ENCODE assay signal across 1 cellular context in the genomic region with DNA sequence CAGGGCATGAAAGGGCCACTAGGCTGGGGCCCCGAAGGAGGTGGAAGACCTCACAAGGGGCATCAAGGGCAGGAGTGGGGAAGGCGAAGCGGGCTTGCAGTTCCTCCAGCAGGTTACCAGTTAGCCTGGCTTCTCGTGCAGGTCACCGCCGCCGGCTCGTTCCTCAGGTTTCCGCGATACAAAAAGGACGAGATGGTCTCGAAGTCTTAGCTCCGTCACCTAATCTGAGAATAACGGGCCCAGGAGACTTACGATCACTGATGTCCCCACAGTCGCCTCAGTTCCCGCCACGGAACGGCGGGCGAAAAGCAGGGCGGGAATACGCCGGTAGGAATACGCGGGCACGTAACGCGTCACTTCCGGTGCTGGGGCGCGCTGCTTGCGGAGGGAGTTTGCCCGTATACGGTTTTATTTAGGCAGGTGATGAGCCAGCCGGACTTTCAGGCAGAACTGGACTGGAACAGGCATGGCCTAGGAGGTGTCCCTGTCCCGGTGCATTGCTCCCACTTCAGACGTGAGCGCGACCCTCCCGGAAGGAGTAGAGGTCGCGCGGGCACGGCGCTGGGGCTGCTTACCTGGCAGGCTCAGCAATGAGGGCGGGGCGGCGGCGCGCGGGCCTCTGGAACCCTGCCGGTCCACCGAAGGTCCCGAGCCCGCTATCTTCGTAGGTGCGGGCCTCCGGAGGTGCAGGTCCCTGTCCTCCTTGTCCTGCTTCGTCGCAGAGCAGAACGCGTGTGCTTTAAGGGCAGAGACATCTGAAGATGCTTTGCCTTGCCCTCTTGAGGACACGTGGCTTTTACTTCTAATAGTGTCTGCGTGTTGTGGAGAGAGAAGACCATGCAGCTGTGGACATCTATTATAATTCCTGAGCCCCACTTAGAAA.
A peak's percentile ranks its signal among the peaks of the same experiment; 100 is the strongest.
TF ChIP-seq lines count a peak whose summit lies in the region.

A gene with protein sequence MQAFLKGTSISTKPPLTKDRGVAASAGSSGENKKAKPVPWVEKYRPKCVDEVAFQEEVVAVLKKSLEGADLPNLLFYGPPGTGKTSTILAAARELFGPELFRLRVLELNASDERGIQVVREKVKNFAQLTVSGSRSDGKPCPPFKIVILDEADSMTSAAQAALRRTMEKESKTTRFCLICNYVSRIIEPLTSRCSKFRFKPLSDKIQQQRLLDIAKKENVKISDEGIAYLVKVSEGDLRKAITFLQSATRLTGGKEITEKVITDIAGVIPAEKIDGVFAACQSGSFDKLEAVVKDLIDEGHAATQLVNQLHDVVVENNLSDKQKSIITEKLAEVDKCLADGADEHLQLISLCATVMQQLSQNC (minus strand): TSS at position 310 of the 883 bp plus-strand sequence. CDS start 1,769 bp downstream, outside the sequence.

TF ChIP-seq in HepG2, 621 proteins besides CTCF, POLR2A, EP300 and RAD21 (continued from another document and continues in another):
- TF ChIP-seq, protein P1, sequence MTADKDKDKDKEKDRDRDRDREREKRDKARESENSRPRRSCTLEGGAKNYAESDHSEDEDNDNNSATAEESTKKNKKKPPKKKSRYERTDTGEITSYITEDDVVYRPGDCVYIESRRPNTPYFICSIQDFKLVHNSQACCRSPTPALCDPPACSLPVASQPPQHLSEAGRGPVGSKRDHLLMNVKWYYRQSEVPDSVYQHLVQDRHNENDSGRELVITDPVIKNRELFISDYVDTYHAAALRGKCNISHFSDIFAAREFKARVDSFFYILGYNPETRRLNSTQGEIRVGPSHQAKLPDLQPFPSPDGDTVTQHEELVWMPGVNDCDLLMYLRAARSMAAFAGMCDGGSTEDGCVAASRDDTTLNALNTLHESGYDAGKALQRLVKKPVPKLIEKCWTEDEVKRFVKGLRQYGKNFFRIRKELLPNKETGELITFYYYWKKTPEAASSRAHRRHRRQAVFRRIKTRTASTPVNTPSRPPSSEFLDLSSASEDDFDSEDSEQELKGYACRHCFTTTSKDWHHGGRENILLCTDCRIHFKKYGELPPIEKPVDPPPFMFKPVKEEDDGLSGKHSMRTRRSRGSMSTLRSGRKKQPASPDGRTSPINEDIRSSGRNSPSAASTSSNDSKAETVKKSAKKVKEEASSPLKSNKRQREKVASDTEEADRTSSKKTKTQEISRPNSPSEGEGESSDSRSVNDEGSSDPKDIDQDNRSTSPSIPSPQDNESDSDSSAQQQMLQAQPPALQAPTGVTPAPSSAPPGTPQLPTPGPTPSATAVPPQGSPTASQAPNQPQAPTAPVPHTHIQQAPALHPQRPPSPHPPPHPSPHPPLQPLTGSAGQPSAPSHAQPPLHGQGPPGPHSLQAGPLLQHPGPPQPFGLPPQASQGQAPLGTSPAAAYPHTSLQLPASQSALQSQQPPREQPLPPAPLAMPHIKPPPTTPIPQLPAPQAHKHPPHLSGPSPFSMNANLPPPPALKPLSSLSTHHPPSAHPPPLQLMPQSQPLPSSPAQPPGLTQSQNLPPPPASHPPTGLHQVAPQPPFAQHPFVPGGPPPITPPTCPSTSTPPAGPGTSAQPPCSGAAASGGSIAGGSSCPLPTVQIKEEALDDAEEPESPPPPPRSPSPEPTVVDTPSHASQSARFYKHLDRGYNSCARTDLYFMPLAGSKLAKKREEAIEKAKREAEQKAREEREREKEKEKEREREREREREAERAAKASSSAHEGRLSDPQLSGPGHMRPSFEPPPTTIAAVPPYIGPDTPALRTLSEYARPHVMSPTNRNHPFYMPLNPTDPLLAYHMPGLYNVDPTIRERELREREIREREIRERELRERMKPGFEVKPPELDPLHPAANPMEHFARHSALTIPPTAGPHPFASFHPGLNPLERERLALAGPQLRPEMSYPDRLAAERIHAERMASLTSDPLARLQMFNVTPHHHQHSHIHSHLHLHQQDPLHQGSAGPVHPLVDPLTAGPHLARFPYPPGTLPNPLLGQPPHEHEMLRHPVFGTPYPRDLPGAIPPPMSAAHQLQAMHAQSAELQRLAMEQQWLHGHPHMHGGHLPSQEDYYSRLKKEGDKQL (CRISPR knock-in tag; IDR thresholded peaks at IDR 0.05; ENCODE audit: low read depth): peak; percentile 31; the same call in 1 of the 2 replicates
- TF ChIP-seq, protein P2, sequence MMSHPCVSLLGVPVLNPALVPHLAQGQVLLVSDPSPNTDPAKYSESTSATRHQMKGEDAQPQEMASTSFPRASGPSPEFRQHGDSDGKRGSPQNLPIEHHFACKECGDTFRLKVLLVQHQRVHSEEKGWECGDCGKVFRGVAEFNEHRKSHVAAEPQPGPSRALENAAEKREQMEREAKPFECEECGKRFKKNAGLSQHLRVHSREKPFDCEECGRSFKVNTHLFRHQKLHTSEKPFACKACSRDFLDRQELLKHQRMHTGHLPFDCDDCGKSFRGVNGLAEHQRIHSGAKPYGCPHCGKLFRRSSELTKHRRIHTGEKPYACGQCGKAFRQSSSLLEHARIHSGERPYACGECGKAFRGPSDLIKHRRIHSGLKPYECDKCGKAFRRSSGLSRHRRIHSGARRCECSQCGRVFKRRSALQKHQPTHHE (CRISPR knock-in tag; IDR thresholded peaks at IDR 0.05; ENCODE audit: borderline replicate concordance): peak; percentile 94; the same call in 1 of the 2 replicates
- no peak for TF ChIP-seq ZNF703 (CRISPR knock-in tag; IDR thresholded peaks at IDR 0.05; ENCODE audit: borderline replicate concordance)
- TF ChIP-seq ZNF678 (CRISPR knock-in tag; IDR thresholded peaks at IDR 0.05): no peak
- peak; percentile 76; the same call in 1 of the 2 replicates for TF ChIP-seq RELA (CRISPR knock-in tag; IDR thresholded peaks at IDR 0.05)
- TF ChIP-seq PHF5A (CRISPR knock-in tag; IDR thresholded peaks at IDR 0.05; ENCODE audit: low read depth, unreplicated experiment): no peak
- peak; percentile 84 for TF ChIP-seq ZNF253 (CRISPR knock-in tag; IDR thresholded peaks at IDR 0.05; ENCODE audit: borderline replicate concordance)
- TF ChIP-seq ZNF207 (IDR thresholded peaks at IDR 0.05; ENCODE audit: borderline replicate concordance): no peak
- TF ChIP-seq, protein P3, sequence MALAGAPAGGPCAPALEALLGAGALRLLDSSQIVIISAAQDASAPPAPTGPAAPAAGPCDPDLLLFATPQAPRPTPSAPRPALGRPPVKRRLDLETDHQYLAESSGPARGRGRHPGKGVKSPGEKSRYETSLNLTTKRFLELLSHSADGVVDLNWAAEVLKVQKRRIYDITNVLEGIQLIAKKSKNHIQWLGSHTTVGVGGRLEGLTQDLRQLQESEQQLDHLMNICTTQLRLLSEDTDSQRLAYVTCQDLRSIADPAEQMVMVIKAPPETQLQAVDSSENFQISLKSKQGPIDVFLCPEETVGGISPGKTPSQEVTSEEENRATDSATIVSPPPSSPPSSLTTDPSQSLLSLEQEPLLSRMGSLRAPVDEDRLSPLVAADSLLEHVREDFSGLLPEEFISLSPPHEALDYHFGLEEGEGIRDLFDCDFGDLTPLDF (CRISPR knock-in tag; IDR thresholded peaks at IDR 0.05): peak; percentile 99
- no peak for TF ChIP-seq ZNF432 (CRISPR knock-in tag; IDR thresholded peaks at IDR 0.05; ENCODE audit: borderline replicate concordance)
- peak; percentile 93 for TF ChIP-seq CREB1 (IDR thresholded peaks at IDR 0.05)
- TF ChIP-seq CREB1 (CRISPR knock-in tag; IDR thresholded peaks at IDR 0.05): peak; percentile 99
- peak; percentile 1; the same call in 1 of the 2 replicates for TF ChIP-seq HNF4A (CRISPR knock-in tag; IDR thresholded peaks at IDR 0.05)
- TF ChIP-seq NR2C2 (CRISPR knock-in tag; IDR thresholded peaks at IDR 0.05; ENCODE audit: borderline replicate concordance): peak; percentile 94
- TF ChIP-seq ZNF234 (CRISPR knock-in tag; conservative IDR thresholded peaks at IDR 0.05): no peak
- TF ChIP-seq, protein P4, sequence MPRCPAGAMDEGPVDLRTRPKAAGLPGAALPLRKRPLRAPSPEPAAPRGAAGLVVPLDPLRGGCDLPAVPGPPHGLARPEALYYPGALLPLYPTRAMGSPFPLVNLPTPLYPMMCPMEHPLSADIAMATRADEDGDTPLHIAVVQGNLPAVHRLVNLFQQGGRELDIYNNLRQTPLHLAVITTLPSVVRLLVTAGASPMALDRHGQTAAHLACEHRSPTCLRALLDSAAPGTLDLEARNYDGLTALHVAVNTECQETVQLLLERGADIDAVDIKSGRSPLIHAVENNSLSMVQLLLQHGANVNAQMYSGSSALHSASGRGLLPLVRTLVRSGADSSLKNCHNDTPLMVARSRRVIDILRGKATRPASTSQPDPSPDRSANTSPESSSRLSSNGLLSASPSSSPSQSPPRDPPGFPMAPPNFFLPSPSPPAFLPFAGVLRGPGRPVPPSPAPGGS (CRISPR knock-in tag; IDR thresholded peaks at IDR 0.05): peak; percentile 71; the same call in 1 of the 2 replicates
- TF ChIP-seq NAIF1 (CRISPR knock-in tag; IDR thresholded peaks at IDR 0.05; ENCODE audit: borderline replicate concordance): peak; percentile 97
- peak; percentile 93 for TF ChIP-seq EED (CRISPR knock-in tag; IDR thresholded peaks at IDR 0.05)
- TF ChIP-seq, protein P5, sequence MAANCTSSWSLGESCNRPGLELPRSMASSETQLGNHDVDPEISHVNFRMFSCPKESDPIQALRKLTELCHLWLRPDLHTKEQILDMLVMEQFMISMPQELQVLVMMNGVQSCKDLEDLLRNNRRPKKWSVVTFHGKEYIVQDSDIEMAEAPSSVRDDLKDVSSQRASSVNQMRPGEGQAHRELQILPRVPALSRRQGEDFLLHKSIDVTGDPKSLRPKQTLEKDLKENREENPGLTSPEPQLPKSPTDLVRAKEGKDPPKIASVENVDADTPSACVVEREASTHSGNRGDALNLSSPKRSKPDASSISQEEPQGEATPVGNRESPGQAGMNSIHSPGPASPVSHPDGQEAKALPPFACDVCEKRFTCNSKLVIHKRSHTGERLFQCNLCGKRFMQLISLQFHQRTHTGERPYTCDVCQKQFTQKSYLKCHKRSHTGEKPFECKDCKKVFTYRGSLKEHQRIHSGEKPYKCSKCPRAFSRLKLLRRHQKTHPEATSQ (CRISPR knock-in tag; IDR thresholded peaks at IDR 0.05; ENCODE audit: borderline replicate concordance): 0 out of 2 replicates have a peak, but pooled peaks have one; percentile 30
- TF ChIP-seq ZNF660 (CRISPR knock-in tag; IDR thresholded peaks at IDR 0.05; ENCODE audit: borderline replicate concordance, low read depth): no peak
- TF ChIP-seq ZFY (CRISPR knock-in tag; IDR thresholded peaks at IDR 0.05): peak; percentile 89
- TF ChIP-seq, protein P6, sequence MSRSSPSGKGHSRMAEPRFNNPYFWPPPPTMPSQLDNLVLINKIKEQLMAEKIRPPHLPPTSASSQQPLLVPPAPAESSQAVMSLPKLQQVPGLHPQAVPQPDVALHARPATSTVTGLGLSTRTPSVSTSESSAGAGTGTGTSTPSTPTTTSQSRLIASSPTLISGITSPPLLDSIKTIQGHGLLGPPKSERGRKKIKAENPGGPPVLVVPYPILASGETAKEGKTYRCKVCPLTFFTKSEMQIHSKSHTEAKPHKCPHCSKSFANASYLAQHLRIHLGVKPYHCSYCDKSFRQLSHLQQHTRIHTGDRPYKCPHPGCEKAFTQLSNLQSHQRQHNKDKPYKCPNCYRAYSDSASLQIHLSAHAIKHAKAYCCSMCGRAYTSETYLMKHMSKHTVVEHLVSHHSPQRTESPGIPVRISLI (CRISPR knock-in tag; IDR thresholded peaks at IDR 0.05; ENCODE audit: borderline replicate concordance): 0 out of 2 replicates have a peak, but pooled peaks have one; percentile 53
- TF ChIP-seq, protein P7, sequence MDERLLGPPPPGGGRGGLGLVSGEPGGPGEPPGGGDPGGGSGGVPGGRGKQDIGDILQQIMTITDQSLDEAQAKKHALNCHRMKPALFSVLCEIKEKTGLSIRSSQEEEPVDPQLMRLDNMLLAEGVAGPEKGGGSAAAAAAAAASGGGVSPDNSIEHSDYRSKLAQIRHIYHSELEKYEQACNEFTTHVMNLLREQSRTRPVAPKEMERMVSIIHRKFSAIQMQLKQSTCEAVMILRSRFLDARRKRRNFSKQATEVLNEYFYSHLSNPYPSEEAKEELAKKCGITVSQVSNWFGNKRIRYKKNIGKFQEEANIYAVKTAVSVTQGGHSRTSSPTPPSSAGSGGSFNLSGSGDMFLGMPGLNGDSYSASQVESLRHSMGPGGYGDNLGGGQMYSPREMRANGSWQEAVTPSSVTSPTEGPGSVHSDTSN (CRISPR knock-in tag; IDR thresholded peaks at IDR 0.05): no peak
- TF ChIP-seq CEBPB (IDR thresholded peaks at IDR 0.05; ENCODE audit: borderline replicate concordance, low read depth, low read length): no peak
- TF ChIP-seq ZNF552 (CRISPR knock-in tag; IDR thresholded peaks at IDR 0.05; ENCODE audit: borderline replicate concordance): no peak
- TF ChIP-seq TP53 (CRISPR knock-in tag; conservative IDR thresholded peaks at IDR 0.05): no peak
- no peak for TF ChIP-seq ZNF121 (CRISPR knock-in tag; IDR thresholded peaks at IDR 0.05)
- peak; percentile 79 for TF ChIP-seq ZBTB7A (CRISPR knock-in tag; IDR thresholded peaks at IDR 0.05)
- TF ChIP-seq GATA4 (IDR thresholded peaks at IDR 0.05; ENCODE audit: borderline replicate concordance, low read depth): no peak
- TF ChIP-seq TGIF2 (CRISPR knock-in tag; IDR thresholded peaks at IDR 0.05): peak; percentile 63
- no peak; the same call in 1 of the 2 replicates for TF ChIP-seq ZNF569 (CRISPR knock-in tag; IDR thresholded peaks at IDR 0.05; ENCODE audit: borderline replicate concordance)
- TF ChIP-seq, protein P8, sequence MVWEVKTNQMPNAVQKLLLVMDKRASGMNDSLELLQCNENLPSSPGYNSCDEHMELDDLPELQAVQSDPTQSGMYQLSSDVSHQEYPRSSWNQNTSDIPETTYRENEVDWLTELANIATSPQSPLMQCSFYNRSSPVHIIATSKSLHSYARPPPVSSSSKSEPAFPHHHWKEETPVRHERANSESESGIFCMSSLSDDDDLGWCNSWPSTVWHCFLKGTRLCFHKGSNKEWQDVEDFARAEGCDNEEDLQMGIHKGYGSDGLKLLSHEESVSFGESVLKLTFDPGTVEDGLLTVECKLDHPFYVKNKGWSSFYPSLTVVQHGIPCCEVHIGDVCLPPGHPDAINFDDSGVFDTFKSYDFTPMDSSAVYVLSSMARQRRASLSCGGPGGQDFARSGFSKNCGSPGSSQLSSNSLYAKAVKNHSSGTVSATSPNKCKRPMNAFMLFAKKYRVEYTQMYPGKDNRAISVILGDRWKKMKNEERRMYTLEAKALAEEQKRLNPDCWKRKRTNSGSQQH (CRISPR knock-in tag; IDR thresholded peaks at IDR 0.05; ENCODE audit: low read depth): peak; percentile 89
- peak; percentile 61; the same call in 1 of the 2 replicates for TF ChIP-seq ZIK1 (CRISPR knock-in tag; IDR thresholded peaks at IDR 0.05; ENCODE audit: borderline replicate concordance, low read depth)
- TF ChIP-seq, protein P9, sequence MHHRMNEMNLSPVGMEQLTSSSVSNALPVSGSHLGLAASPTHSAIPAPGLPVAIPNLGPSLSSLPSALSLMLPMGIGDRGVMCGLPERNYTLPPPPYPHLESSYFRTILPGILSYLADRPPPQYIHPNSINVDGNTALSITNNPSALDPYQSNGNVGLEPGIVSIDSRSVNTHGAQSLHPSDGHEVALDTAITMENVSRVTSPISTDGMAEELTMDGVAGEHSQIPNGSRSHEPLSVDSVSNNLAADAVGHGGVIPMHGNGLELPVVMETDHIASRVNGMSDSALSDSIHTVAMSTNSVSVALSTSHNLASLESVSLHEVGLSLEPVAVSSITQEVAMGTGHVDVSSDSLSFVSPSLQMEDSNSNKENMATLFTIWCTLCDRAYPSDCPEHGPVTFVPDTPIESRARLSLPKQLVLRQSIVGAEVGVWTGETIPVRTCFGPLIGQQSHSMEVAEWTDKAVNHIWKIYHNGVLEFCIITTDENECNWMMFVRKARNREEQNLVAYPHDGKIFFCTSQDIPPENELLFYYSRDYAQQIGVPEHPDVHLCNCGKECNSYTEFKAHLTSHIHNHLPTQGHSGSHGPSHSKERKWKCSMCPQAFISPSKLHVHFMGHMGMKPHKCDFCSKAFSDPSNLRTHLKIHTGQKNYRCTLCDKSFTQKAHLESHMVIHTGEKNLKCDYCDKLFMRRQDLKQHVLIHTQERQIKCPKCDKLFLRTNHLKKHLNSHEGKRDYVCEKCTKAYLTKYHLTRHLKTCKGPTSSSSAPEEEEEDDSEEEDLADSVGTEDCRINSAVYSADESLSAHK (CRISPR knock-in tag; IDR thresholded peaks at IDR 0.05; ENCODE audit: borderline replicate concordance): no peak
- TF ChIP-seq HMGA1 (CRISPR knock-in tag; conservative IDR thresholded peaks at IDR 0.05): no peak
- TF ChIP-seq NCOR1 (IDR thresholded peaks at IDR 0.05; ENCODE audit: borderline replicate concordance, low read length): no peak
- no peak for TF ChIP-seq ZNF282 (IDR thresholded peaks at IDR 0.05; ENCODE audit: partially characterized antibody)
